Comparison of ENCODE assay signal across 1 cellular context in genomic region chr1:90027281-90027680, GRCh38.
TF ChIP-seq lines count a peak whose summit lies in the region.

No MANE protein-coding gene starts in this region.

TF ChIP-seq in K562, 482 proteins besides CTCF, POLR2A, EP300 and RAD21 (continued from another document):
- TF ChIP-seq ZBTB5 (IDR thresholded peaks at IDR 0.05), result 0 out of 2 replicates have a peak, but pooled peaks have one; percentile 32
- TF ChIP-seq ZC3H4 (CRISPR knock-in tag; IDR thresholded peaks at IDR 0.05; ENCODE audit: borderline replicate concordance), result no peak
- no peak for TF ChIP-seq ZBTB12 (CRISPR knock-in tag; IDR thresholded peaks at IDR 0.05)
- TF ChIP-seq, protein P1, sequence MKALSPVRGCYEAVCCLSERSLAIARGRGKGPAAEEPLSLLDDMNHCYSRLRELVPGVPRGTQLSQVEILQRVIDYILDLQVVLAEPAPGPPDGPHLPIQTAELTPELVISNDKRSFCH (CRISPR knock-in tag; IDR thresholded peaks at IDR 0.05), result no peak
- TF ChIP-seq, protein P1 (tag; IDR thresholded peaks at IDR 0.05), result no peak
- no peak for TF ChIP-seq SIN3A (IDR thresholded peaks at IDR 0.05; ENCODE audit: borderline replicate concordance in 2 of 2, control insufficient read depth in 1 of 2, low read depth in 2 of 2, low read length in 2 of 2)
- no peak for TF ChIP-seq ZKSCAN3 (CRISPR knock-in tag; IDR thresholded peaks at IDR 0.05)
- no peak for TF ChIP-seq CXXC5 (CRISPR knock-in tag; IDR thresholded peaks at IDR 0.05)
- no peak for TF ChIP-seq TBL1XR1 (IDR thresholded peaks at IDR 0.05; ENCODE audit: low read length in 2 of 2)
- peak; percentile 50 for TF ChIP-seq POLR2B (IDR thresholded peaks at IDR 0.05; ENCODE audit: low read depth, partially characterized antibody)
- TF ChIP-seq RERE (CRISPR knock-in tag; IDR thresholded peaks at IDR 0.05; ENCODE audit: borderline replicate concordance), result no peak
- TF ChIP-seq HNRNPK (IDR thresholded peaks at IDR 0.05; ENCODE audit: low read depth, low read length, poor library complexity, severe bottlenecking), result peak; percentile 25
- peak; percentile 66; the same call in 1 of the 2 replicates for TF ChIP-seq THRAP3 (IDR thresholded peaks at IDR 0.05; ENCODE audit: borderline replicate concordance)
- TF ChIP-seq, protein P2, sequence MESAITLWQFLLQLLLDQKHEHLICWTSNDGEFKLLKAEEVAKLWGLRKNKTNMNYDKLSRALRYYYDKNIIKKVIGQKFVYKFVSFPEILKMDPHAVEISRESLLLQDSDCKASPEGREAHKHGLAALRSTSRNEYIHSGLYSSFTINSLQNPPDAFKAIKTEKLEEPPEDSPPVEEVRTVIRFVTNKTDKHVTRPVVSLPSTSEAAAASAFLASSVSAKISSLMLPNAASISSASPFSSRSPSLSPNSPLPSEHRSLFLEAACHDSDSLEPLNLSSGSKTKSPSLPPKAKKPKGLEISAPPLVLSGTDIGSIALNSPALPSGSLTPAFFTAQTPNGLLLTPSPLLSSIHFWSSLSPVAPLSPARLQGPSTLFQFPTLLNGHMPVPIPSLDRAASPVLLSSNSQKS (CRISPR knock-in tag; IDR thresholded peaks at IDR 0.05), result no peak
